ENCODE assay signal across 12 cellular contexts in the genomic region with DNA sequence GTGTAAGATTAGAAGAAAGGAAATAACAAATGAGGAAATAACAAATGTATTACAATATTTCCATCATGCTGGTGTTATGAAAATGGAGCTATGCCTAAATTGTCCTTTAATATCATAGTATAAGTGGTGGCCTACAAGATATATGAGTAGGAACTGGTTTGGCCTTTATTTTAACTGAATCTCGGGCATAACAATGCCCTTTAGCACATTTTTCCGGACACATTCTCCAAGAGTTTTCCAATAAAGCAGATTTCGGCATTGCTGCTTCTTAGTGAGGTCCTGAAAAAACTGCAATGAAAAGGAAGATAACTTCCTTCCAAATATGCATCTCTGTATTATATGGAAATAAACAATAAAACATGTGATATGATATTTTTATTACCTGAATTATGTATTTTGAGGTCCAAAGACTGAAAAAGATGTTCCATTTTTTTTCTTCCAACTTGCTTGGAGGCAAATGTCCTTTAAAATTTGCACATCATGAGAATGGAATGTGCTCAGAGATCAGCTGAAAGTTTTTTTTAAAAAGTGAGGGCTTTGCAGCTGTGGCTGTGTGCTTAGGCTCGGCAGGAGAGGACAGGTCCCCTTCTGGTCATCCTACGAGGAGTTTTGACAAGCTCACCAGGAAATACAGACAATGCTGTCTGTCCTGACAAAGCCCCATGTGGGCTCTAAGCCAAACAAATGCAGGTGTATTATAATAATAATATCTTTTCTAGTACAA.
A peak's percentile ranks its signal among the peaks of the same experiment; 100 is the strongest.
DNase-seq lines count a peak whose midpoint lies in the region; ATAC-seq and TF ChIP-seq lines count a peak whose summit lies in the region.
"Had no signal": no experiment of that assay in that cellular context is flagged by ENCODE, and none has a peak within 500 bp of the region (broad histone marks: within the 10 kb centered on the region; RNA-seq: fewer than 3 reads in every experiment).

No MANE protein-coding gene starts in this region.

- H3K27ac ChIP-seq in endodermal cell (ENCODE audit: low read depth, low read length) (no peak overlapping the region), aorta (ENCODE audit: low read depth in 1 of 2, low read length in 2 of 2) (no peak overlapping the region), substantia nigra (ENCODE audit: low read depth, low read length, poor library complexity, severe bottlenecking) (no peak overlapping the region)
- H3K27ac ChIP-seq: 22Rv1 had no signal

- H3K9me3 ChIP-seq in endodermal cell (ENCODE audit: control insufficient read depth, low read length) (no peaks in the 10 kb centered on the region), aorta (ENCODE audit: control insufficient read depth, low read length) (no peaks in the 10 kb centered on the region)

- H3K27me3 ChIP-seq in endodermal cell (ENCODE audit: control insufficient read depth, insufficient read depth, low read length, poor library complexity, severe bottlenecking), result no peaks in the 10 kb centered on the region
- no peaks in the 10 kb centered on the region for H3K27me3 ChIP-seq in aorta (ENCODE audit: control insufficient read depth in 1 of 2, insufficient read depth in 2 of 2, low read length in 1 of 2)

- DNase-seq in NCI-H146 (lab: John Stamatoyannopoulos, UW), result peak; percentile 19
- no peak for DNase-seq in NCI-H146 treated with DMSO at 0.1 percent for 48 hours (lab: John Stamatoyannopoulos, UW; ENCODE audit: unreplicated experiment)
- no peak for DNase-seq in endodermal cell
- peak; percentile 85 for DNase-seq in kidney tubule cell (ENCODE audit: low spot score)
- no peak for DNase-seq in aorta
- DNase-seq in substantia nigra (lab: John Stamatoyannopoulos, UW), result no peak
- DNase-seq in C1 segment of cervical spinal cord (lab: John Stamatoyannopoulos, UW), result no peak
- DNase-seq: caudate nucleus, NCI-H524, occipital lobe had no signal

- no peaks in the 10 kb centered on the region for H3K9me3 Mint-ChIP-seq in endodermal cell

- no peak overlapping the region for H3K4me3 ChIP-seq in endodermal cell (ENCODE audit: low read length)
- H3K4me3 ChIP-seq in aorta (ENCODE audit: low read length in 2 of 2), result no peak overlapping the region

- peak; percentile 30 for TF ChIP-seq CTCF in endodermal cell (conservative IDR thresholded peaks at IDR 0.05)

- intact Hi-C loops in aorta (cut with DNase I), result loop anchor here (5.0 to 10.0 kb wide), 2 partner anchors 43 to 135 kb away; a partner anchor contains a TSS

- H3K4me3 Mint-ChIP-seq in endodermal cell, result no peak overlapping the region

- no peaks in the 10 kb centered on the region for H3K27me3 Mint-ChIP-seq in endodermal cell (ENCODE audit: insufficient read depth)

- H3K9ac ChIP-seq in endodermal cell (ENCODE audit: extremely low read depth, low read length, poor library complexity, severe bottlenecking), result no peak overlapping the region

- 61 to 78% methylated on average over 5 of the region's 5 CpGs for WGBS in endodermal cell (ENCODE audit: insufficient coverage in 1 of 2, insufficient read length in 1 of 2), 2 experiments
- 27 to 29% methylated on average over 5 of the region's 5 CpGs for WGBS in aorta, 2 donors

- H3K4me1 Mint-ChIP-seq in endodermal cell, result peaks cover 1% of the 10 kb centered on the region

- H3K36me3 Mint-ChIP-seq in endodermal cell (ENCODE audit: low read depth), result no peaks in the 10 kb centered on the region

- peak; percentile 77 for ATAC-seq in aorta (ENCODE audit: low FRiP score)
- no peak for ATAC-seq in HG02884 (IDR thresholded peaks at IDR 0.05; ENCODE audit: unreplicated experiment)

- no peak overlapping the region for H3K27ac Mint-ChIP-seq in endodermal cell

- no peaks in the 10 kb centered on the region for H3K4me1 ChIP-seq in endodermal cell (ENCODE audit: control insufficient read depth, insufficient read depth, low read length)
- H3K4me1 ChIP-seq in aorta (ENCODE audit: control insufficient read depth in 1 of 2, insufficient read depth in 2 of 2, low read length in 2 of 2), result peaks cover 1 to 6% of the 10 kb centered on the region in 2 donors

- H3K36me3 ChIP-seq in endodermal cell (ENCODE audit: control insufficient read depth, insufficient read depth, low read length), result no peaks in the 10 kb centered on the region
- no peaks in the 10 kb centered on the region for H3K36me3 ChIP-seq in aorta (ENCODE audit: control insufficient read depth in 1 of 2, insufficient read depth in 2 of 2, low read length in 1 of 2)

Comparison
In these comparisons a context has a peak if more than half of its experiments do, and no peak if none do; other contexts are left out.
1. DNase-seq: peak in NCI-H146 (single experiment) and kidney tubule cell (single experiment); none in NCI-H146 treated with DMSO at 0.1 percent for 48 hours (single experiment), endodermal cell (single experiment), aorta (0 of 2), substantia nigra (0 of 49) and C1 segment of cervical spinal cord (0 of 14).